Comparison of ENCODE assay signal across 8 cellular contexts in the genomic region with DNA sequence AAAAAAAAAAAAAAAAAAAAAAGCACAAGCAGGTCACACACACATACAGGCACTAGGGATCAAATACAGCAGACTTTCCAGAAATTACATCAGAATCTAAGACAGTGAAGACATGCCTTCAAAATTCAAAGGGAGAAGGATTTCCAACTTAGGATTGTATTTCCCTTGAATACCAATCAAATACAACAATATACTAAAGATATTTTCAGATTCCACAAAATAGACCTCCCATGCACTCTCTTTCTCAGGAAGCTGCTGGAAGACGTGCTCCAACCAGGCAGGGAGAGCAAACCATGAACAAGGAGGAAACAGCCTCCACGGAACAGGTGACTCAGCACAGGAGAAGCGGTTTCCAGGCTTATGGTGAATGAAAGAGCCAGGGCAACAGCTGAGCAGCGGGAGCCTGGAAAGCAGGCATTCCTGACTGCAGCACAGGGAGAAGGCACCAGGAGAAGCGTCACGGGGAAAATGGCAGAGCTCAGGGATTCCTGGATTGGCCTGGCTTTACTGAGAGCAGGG. TPM values are rescaled to one million over a fixed set of nuclear protein-coding genes. Genes with fewer than 3 reads are reported as not detected.
A peak's percentile ranks its signal among the peaks of the same experiment; 100 is the strongest.
DNase-seq lines count a peak whose midpoint lies in the region; ATAC-seq, FAIRE-seq and TF ChIP-seq lines count a peak whose summit lies in the region.

No MANE protein-coding gene starts in this region.

- H2AFZ ChIP-seq in K562 (ENCODE audit: low read depth, low read length) = no peak overlapping the region

- H3K36me3 ChIP-seq in cardiac muscle cell = no peaks in the 10 kb centered on the region
- H3K36me3 ChIP-seq in K562 (ENCODE audit: control insufficient read depth, insufficient read depth, low read length) = peaks cover 11% of the 10 kb centered on the region; the same call in 2 of the 3 replicates
- H3K36me3 ChIP-seq in kidney epithelial cell (ENCODE audit: control insufficient read depth, insufficient read depth, low read length) = no peaks in the 10 kb centered on the region

- POLR2A ChIA-PET in K562 (lab: Yijun Ruan, JAX) = interaction anchor here (0.7 kb wide), 1 partner anchor 37 kb away, joined by 3 read pairs; no protein-coding TSS in a partner anchor

- FAIRE-seq in K562 (lab: Jason Lieb, UNC) = peak; percentile 78

- no TSS peak for BruUV-seq in K562 (replicated peaks; lab: Mats Ljungman, UMichigan)

- no peaks in the 10 kb centered on the region for H3K9me1 ChIP-seq in K562 (ENCODE audit: control insufficient read depth, insufficient read depth, low read length)

- peak overlapping the region; percentile 27; the same call in 1 of the 2 replicates for H3K4me2 ChIP-seq in K562 (ENCODE audit: insufficient read depth, low read length)

- no peaks in the 10 kb centered on the region for H3K79me2 ChIP-seq in K562 (ENCODE audit: control insufficient read depth, insufficient read depth, low read length)

- no peaks in the 10 kb centered on the region for H4K20me1 ChIP-seq in K562 (replicated peaks; ENCODE audit: control insufficient read depth, insufficient read depth, low read length)

- no peaks in the 10 kb centered on the region for H3K27me3 ChIP-seq in cardiac muscle cell
- H3K27me3 ChIP-seq in K562 (ENCODE audit: control insufficient read depth in 2 of 2, insufficient read depth in 2 of 2, low read length in 2 of 2) = no peaks in the 10 kb centered on the region
- H3K27me3 ChIP-seq in kidney epithelial cell (ENCODE audit: control insufficient read depth, insufficient read depth, low read length) = no peaks in the 10 kb centered on the region

- CTCF ChIA-PET in K562 (lab: Yijun Ruan, JAX; ENCODE audit: low intra/inter-chr PET ratio) = no interaction called here

- ATAC-seq in Right ventricle myocardium inferior = no peak
- peak; percentile 84 for ATAC-seq in K562
- no peak for ATAC-seq in HG03108 (IDR thresholded peaks at IDR 0.05; ENCODE audit: unreplicated experiment)
- ATAC-seq in HG03354 (IDR thresholded peaks at IDR 0.05; ENCODE audit: poor library complexity, severe bottlenecking, unreplicated experiment) = no peak
- ATAC-seq in GM21737 (IDR thresholded peaks at IDR 0.05; ENCODE audit: unreplicated experiment) = no peak
- ATAC-seq in GM18909 (IDR thresholded peaks at IDR 0.05; ENCODE audit: poor library complexity, unreplicated experiment) = no peak

- TF ChIP-seq RAD21 in K562 (CRISPR knock-in tag; conservative IDR thresholded peaks at IDR 0.05 in 1 of 2, IDR thresholded peaks at IDR 0.05 in 1 of 2) = no peak

- H3K4me1 ChIP-seq in cardiac muscle cell (ENCODE audit: low read depth) = peaks cover 11% of the 10 kb centered on the region
- H3K4me1 ChIP-seq in K562 (replicated peaks in 1 of 2; ENCODE audit: control insufficient read depth in 2 of 2, insufficient read depth in 2 of 2, low read length in 2 of 2) = peaks cover 3 to 10% of the 10 kb centered on the region in 2 experiments; a peak in 3 of 5 replicates

- intact Hi-C loops in Right ventricle myocardium inferior (cut with DNase I) (no loop called here), K562 (cut with micrococcal nuclease) (no loop called here)

- WGBS in K562 (ENCODE audit: insufficient coverage, low coverage, missing lambda C conversion rate) = 16% methylated on average over 6 of the region's 6 CpGs

- peak; percentile 21; the same call in 1 of the 2 replicates for TF ChIP-seq EP300 in K562 (IDR thresholded peaks at IDR 0.05; ENCODE audit: low read length)

- H3K27ac ChIP-seq in cardiac muscle cell (no peak overlapping the region), K562 (ENCODE audit: extremely low read depth, low read depth, low read length) (peak overlapping the region; percentile 77)

- no peak for TF ChIP-seq CTCF in cardiac muscle cell (IDR thresholded peaks at IDR 0.05; ENCODE audit: low read depth, low read length)
- TF ChIP-seq CTCF in K562 (IDR thresholded peaks at IDR 0.05 in 2 of 3, conservative IDR thresholded peaks at IDR 0.05 in 1 of 3; ENCODE audit: insufficient read depth in 2 of 3, low read depth in 1 of 3, low read length in 3 of 3) = no peak
- TF ChIP-seq CTCF in kidney epithelial cell (IDR thresholded peaks at IDR 0.05; ENCODE audit: insufficient read depth, low read length, poor library complexity, severe bottlenecking) = no peak

- H3K9ac ChIP-seq in K562 (ENCODE audit: insufficient read depth in 1 of 2, low read depth in 2 of 2, low read length in 2 of 2) = peak overlapping the region; percentile 61 to 79; a peak in 3 of 4 replicates

- H3K9me3 ChIP-seq in cardiac muscle cell (ENCODE audit: low read depth) (no peaks in the 10 kb centered on the region), K562 (replicated peaks; ENCODE audit: control insufficient read depth, insufficient read depth, low read depth, low read length) (no peaks in the 10 kb centered on the region)

- DNase-seq in cardiac muscle cell (ENCODE audit: low read depth in 1 of 2, low spot score in 1 of 2) = peak; percentile 50 to 83
- DNase-seq in Right ventricle myocardium inferior (ENCODE audit: missing footprints) = no peak
- peak; percentile 22 to 43 (median 28) for DNase-seq in K562 (ENCODE audit: extremely low read depth in 1 of 4, low spot score in 3 of 4)
- DNase-seq in kidney epithelial cell (ENCODE audit: low read depth) = peak; percentile 77

- in situ Hi-C loops in K562 (cut with MboI) = no loop called here

- H3K4me3 ChIP-seq in cardiac muscle cell (no peak overlapping the region), K562 (no peak overlapping the region), kidney epithelial cell (ENCODE audit: low read depth, low read length) (no peak overlapping the region)

- TF ChIP-seq POLR2A in K562 (conservative IDR thresholded peaks at IDR 0.05) = no peak

RNA-seq across cellular contexts. Expression of a gene that starts 32.0 kb away (rescaled TPM):
- total RNA-seq in cardiac muscle cell (65.7 and 70.3 TPM in 2 replicates), Right ventricle myocardium inferior (43.1 TPM), K562 (2014; rRNA removed) (8.4 and 9.6 TPM in 2 replicates), K562 (2014; rRNA removed; fragmentation: Illumina TruSeq; extraction: Trizol) (4.0 and 5.5 TPM in 2 replicates), K562 (2015; rRNA removed; fragmentation: Illumina TruSeq; extraction: Trizol) (6.2 and 6.7 TPM in 2 replicates), K562 (2021) (22.7 and 25.1 TPM in 2 replicates), kidney epithelial cell (42.6 and 76.8 TPM in 2 replicates)
- polyA plus RNA-seq in cardiac muscle cell (59.6 and 68.8 TPM in 2 replicates), K562 (2011; rRNA removed) (4.9 and 12.2 TPM in 2 replicates), K562 (2014; fragmentation: Illumina TruSeq; extraction: Trizol) (14.2 and 16.4 TPM in 2 replicates), K562 (2014; fragmentation: Nextera tagmentation; extraction: Ambion mirVana) (under 1 TPM; 0.31 to 0.38 TPM), K562 (2014; rRNA removed) (10.1 and 14.1 TPM in 2 replicates)
- total RNA-seq in K562 (2011; cell fraction: chromatin; rRNA removed; ENCODE audit: low replicate concordance) = 16.3 and 42.3 TPM in 2 replicates
- total RNA-seq in K562 (2011; cell fraction: nucleolus; rRNA removed) = 20.4 and 25.5 TPM in 2 replicates
- 21.6 and 32.1 TPM in 2 replicates for total RNA-seq in K562 (2011; cell fraction: nucleoplasm; rRNA removed)
- polyA plus RNA-seq in K562 (2011; cell fraction: cytosol; rRNA removed) = 8.3 and 11.2 TPM in 2 replicates
- 16.1 and 21.6 TPM in 2 replicates for polyA plus RNA-seq in K562 (2011; cell fraction: nucleus; rRNA removed)
- polyA plus RNA-seq in K562 (2012) = 14.8 and 20.5 TPM in 2 replicates
- 6.7 and 7.8 TPM in 2 replicates for polyA minus RNA-seq in K562 (2011; rRNA and poly(A)+ RNA removed)
- 12.2 and 15.7 TPM in 2 replicates for polyA minus RNA-seq in K562 (2011; cell fraction: cytosol; rRNA and poly(A)+ RNA removed)
- 5.1 and 5.8 TPM in 2 replicates for polyA minus RNA-seq in K562 (2011; cell fraction: nucleus; rRNA and poly(A)+ RNA removed)

RNA-seq across cellular contexts. Expression of a gene that starts 39.0 kb away (rescaled TPM):
- 3.6 and 4.1 TPM in 2 replicates for total RNA-seq in cardiac muscle cell
- polyA plus RNA-seq in cardiac muscle cell = 2.9 and 4.3 TPM in 2 replicates
- total RNA-seq in Right ventricle myocardium inferior = 4.7 TPM
- 4.2 and 9.2 TPM in 2 replicates for total RNA-seq in K562 (2011; cell fraction: chromatin; rRNA removed; ENCODE audit: low replicate concordance)
- 5.4 and 6.7 TPM in 2 replicates for total RNA-seq in K562 (2011; cell fraction: nucleolus; rRNA removed)
- 6.3 and 7.8 TPM in 2 replicates for total RNA-seq in K562 (2011; cell fraction: nucleoplasm; rRNA removed)
- 8.0 and 8.9 TPM in 2 replicates for total RNA-seq in K562 (2014; rRNA removed)
- 4.5 and 5.2 TPM in 2 replicates for total RNA-seq in K562 (2014; rRNA removed; fragmentation: Illumina TruSeq; extraction: Trizol)
- 1.9 and 2.1 TPM in 2 replicates for total RNA-seq in K562 (2015; rRNA removed; fragmentation: Illumina TruSeq; extraction: Trizol)
- 5.9 and 7.9 TPM in 2 replicates for total RNA-seq in K562 (2021)
- 3.3 and 5.4 TPM in 2 replicates for polyA plus RNA-seq in K562 (2011; rRNA removed)
- polyA plus RNA-seq in K562 (2011; cell fraction: cytosol; rRNA removed) = 3.1 and 11.0 TPM in 2 replicates
- 1.8 and 4.2 TPM in 2 replicates for polyA plus RNA-seq in K562 (2011; cell fraction: nucleus; rRNA removed)
- 5.4 and 9.4 TPM in 2 replicates for polyA plus RNA-seq in K562 (2012)
- 5.8 and 6.1 TPM in 2 replicates for polyA plus RNA-seq in K562 (2014; fragmentation: Illumina TruSeq; extraction: Trizol)
- under 1 TPM; 0.51 to 0.60 TPM for polyA plus RNA-seq in K562 (2014; fragmentation: Nextera tagmentation; extraction: Ambion mirVana)
- 6.9 and 7.0 TPM in 2 replicates for polyA plus RNA-seq in K562 (2014; rRNA removed)
- 1.8 and 2.8 TPM in 2 replicates for polyA minus RNA-seq in K562 (2011; rRNA and poly(A)+ RNA removed)
- polyA minus RNA-seq in K562 (2011; cell fraction: cytosol; rRNA and poly(A)+ RNA removed) = 2.8 and 3.2 TPM in 2 replicates
- polyA minus RNA-seq in K562 (2011; cell fraction: nucleus; rRNA and poly(A)+ RNA removed) = 2.3 and 2.6 TPM in 2 replicates
- 67.2 and 99.5 TPM in 2 replicates for total RNA-seq in kidney epithelial cell

RNA-seq across cellular contexts. Expression of a gene that starts 59.2 kb away (rescaled TPM):
- total RNA-seq in cardiac muscle cell (26.1 and 41.5 TPM in 2 replicates), Right ventricle myocardium inferior (11.4 TPM), K562 (2014; rRNA removed) (9.1 and 9.7 TPM in 2 replicates), K562 (2014; rRNA removed; fragmentation: Illumina TruSeq; extraction: Trizol) (2.8 and 3.2 TPM in 2 replicates), K562 (2015; rRNA removed; fragmentation: Illumina TruSeq; extraction: Trizol) (2.1 TPM in 2 replicates), K562 (2021) (10.8 and 10.9 TPM in 2 replicates), kidney epithelial cell (14.0 and 15.5 TPM in 2 replicates)
- polyA plus RNA-seq in cardiac muscle cell (30.9 and 38.7 TPM in 2 replicates), K562 (2011; rRNA removed) (10.9 and 18.1 TPM in 2 replicates), K562 (2014; fragmentation: Illumina TruSeq; extraction: Trizol) (7.9 and 9.7 TPM in 2 replicates), K562 (2014; fragmentation: Nextera tagmentation; extraction: Ambion mirVana) (under 1 TPM; 0.11 to 0.13 TPM), K562 (2014; rRNA removed) (8.8 and 12.2 TPM in 2 replicates)
- 64.9 and 174 TPM in 2 replicates for total RNA-seq in K562 (2011; cell fraction: chromatin; rRNA removed; ENCODE audit: low replicate concordance)
- 86.7 and 90.4 TPM in 2 replicates for total RNA-seq in K562 (2011; cell fraction: nucleolus; rRNA removed)
- total RNA-seq in K562 (2011; cell fraction: nucleoplasm; rRNA removed) = 47.3 and 58.2 TPM in 2 replicates
- polyA plus RNA-seq in K562 (2011; cell fraction: cytosol; rRNA removed) = 8.3 and 14.3 TPM in 2 replicates
- 109 and 177 TPM in 2 replicates for polyA plus RNA-seq in K562 (2011; cell fraction: nucleus; rRNA removed)
- 14.3 and 16.8 TPM in 2 replicates for polyA plus RNA-seq in K562 (2012)
- polyA minus RNA-seq in K562 (2011; rRNA and poly(A)+ RNA removed) = 27.5 and 34.5 TPM in 2 replicates
- polyA minus RNA-seq in K562 (2011; cell fraction: cytosol; rRNA and poly(A)+ RNA removed) = 13.3 and 26.9 TPM in 2 replicates
- polyA minus RNA-seq in K562 (2011; cell fraction: nucleus; rRNA and poly(A)+ RNA removed) = 90.7 and 117 TPM in 2 replicates
